In the genomic region with DNA sequence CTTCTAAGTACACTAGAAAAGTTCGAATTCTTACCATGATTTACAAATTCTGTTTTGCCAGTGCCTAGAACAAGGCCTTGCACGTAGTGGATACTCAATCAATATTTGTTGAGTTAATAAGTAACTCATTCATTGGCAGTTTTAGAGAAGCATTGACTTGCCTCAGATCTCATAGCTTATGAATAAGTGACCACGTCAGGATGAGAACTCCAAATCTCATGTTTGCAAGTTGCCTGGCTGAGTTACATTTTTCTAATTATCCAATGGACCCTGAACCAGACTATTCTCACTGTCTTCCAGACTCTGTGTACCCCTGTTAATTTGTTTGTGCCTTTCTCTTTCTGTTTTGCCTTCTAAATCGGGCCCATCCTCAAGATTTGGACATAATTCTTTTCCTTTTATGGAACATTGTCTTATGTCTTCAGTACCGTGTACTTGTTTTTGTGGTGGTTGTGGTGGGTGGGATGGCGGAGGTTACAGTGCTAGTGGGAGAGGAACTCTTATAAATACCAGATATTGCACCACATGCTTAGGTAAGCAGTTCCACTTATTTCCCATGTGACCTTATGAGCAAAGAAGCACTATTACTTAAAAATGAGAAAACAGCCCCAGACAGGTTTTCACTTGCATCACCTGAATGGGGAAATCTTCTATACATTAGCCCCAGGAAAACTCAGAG, we compare ENCODE assay signal across 15 cellular contexts.
DNase-seq lines count a peak whose midpoint lies in the region; ATAC-seq and TF ChIP-seq lines count a peak whose summit lies in the region.
"Had no signal": no experiment of that assay in that cellular context is flagged by ENCODE, and none has a peak within 500 bp of the region (broad histone marks: within the 10 kb centered on the region; RNA-seq: fewer than 3 reads in every experiment).

No MANE protein-coding gene starts in this region.

- H3K36me3 ChIP-seq in liver (ENCODE audit: control insufficient read depth in 4 of 4, insufficient read depth in 3 of 4, low read depth in 1 of 4, low read length in 3 of 4): no peaks in the 10 kb centered on the region
- no peaks in the 10 kb centered on the region for H3K36me3 ChIP-seq in upper lobe of right lung
- no peaks in the 10 kb centered on the region for H3K36me3 ChIP-seq in adrenal gland (replicated peaks in 1 of 2)
- H3K36me3 ChIP-seq in vagina: no peaks in the 10 kb centered on the region
- H3K36me3 ChIP-seq: BLaER1 treated with 17β-estradiol and CSF1 and Interleukin-3, amounts not matched to agents 10 nM and 100 nM; spleen had no signal

- TF ChIP-seq CTCF in MCF 10A (IDR thresholded peaks at IDR 0.05; ENCODE audit: unreplicated experiment) (no peak), liver (IDR thresholded peaks at IDR 0.05; ENCODE audit: low read depth, low read length, missing input control) (no peak), upper lobe of right lung (IDR thresholded peaks at IDR 0.05) (no peak), adrenal gland (IDR thresholded peaks at IDR 0.05) (no peak), vagina (IDR thresholded peaks at IDR 0.05) (no peak)

- intact Hi-C loops in MCF 10A (cut with micrococcal nuclease) (loop anchor here (1.0 to 2.0 kb wide), 2 partner anchors 219 to 359 kb away; no protein-coding TSS in a partner anchor), upper lobe of right lung (cut with DNase I) (loop anchor here (5.0 kb wide), 1 partner anchor 141 kb away; the partner anchor contains the start of gene ATOSB), adrenal gland (cut with DNase I) (loop anchor here (2.0 to 5.0 kb wide), 2 partner anchors 141 kb away; partner anchors contain the start of gene ATOSB (in 1 of the 2)), vagina (cut with DNase I) (no loop called here)

- no TSS peak for BruUV-seq in MCF 10A (replicated peaks; lab: Mats Ljungman, UMichigan)

- peak; percentile 28 to 29 for TF ChIP-seq RAD21 in liver (IDR thresholded peaks at IDR 0.05)

- H3K27me3 ChIP-seq in liver (ENCODE audit: control insufficient read depth in 4 of 4, insufficient read depth in 4 of 4, low read length in 3 of 4) (no peaks in the 10 kb centered on the region), upper lobe of right lung (no peaks in the 10 kb centered on the region), adrenal gland (no peaks in the 10 kb centered on the region), vagina (no peaks in the 10 kb centered on the region)
- H3K27me3 ChIP-seq: BLaER1 treated with 17β-estradiol and CSF1 and Interleukin-3, amounts not matched to agents 10 nM and 100 nM; spleen had no signal

- CTCF ChIA-PET in MCF 10A (lab: Yijun Ruan, JAX): interaction anchor here (0.6 to 3.2 kb wide), 10 partner anchors 31 to 417 kb away, joined by 3 to 24 read pairs (median 6); partner anchors contain the start of genes ATOSB and UNC13B

- TF ChIP-seq POLR2A in adrenal gland (IDR thresholded peaks at IDR 0.05) (no peak), vagina (IDR thresholded peaks at IDR 0.05) (no peak)

- no peak overlapping the region for H3K4me3 Mint-ChIP-seq in MCF 10A (ENCODE audit: unreplicated experiment)
- H3K4me3 Mint-ChIP-seq: activated naive CD8-positive, alpha-beta T cell treated with anti-CD3 and anti-CD28 coated beads, Interleukin-2, amount 10 ng/mL, durations not matched to agents 7 days and 5 days; memory B cell; nephron had no signal

- peaks cover 8% of the 10 kb centered on the region for H3K4me1 Mint-ChIP-seq in MCF 10A (ENCODE audit: insufficient read depth, unreplicated experiment)
- H3K4me1 Mint-ChIP-seq: activated naive CD8-positive, alpha-beta T cell treated with anti-CD3 and anti-CD28 coated beads, Interleukin-2, amount 10 ng/mL, durations not matched to agents 7 days and 5 days; memory B cell; nephron had no signal

- no peaks in the 10 kb centered on the region for H3K36me3 Mint-ChIP-seq in MCF 10A (ENCODE audit: insufficient read depth, unreplicated experiment)
- H3K36me3 Mint-ChIP-seq: activated naive CD8-positive, alpha-beta T cell treated with anti-CD3 and anti-CD28 coated beads, Interleukin-2, amount 10 ng/mL, durations not matched to agents 7 days and 5 days; memory B cell had no signal

- no peaks in the 10 kb centered on the region for H3K9me3 Mint-ChIP-seq in MCF 10A (ENCODE audit: unreplicated experiment)
- H3K9me3 Mint-ChIP-seq: activated naive CD8-positive, alpha-beta T cell treated with anti-CD3 and anti-CD28 coated beads, Interleukin-2, amount 10 ng/mL, durations not matched to agents 7 days and 5 days; memory B cell; nephron had no signal

- POLR2A ChIA-PET in MCF 10A (lab: Yijun Ruan, JAX): interaction anchor here (0.7 to 2.1 kb wide), 9 partner anchors 10 to 178 kb away, joined by 3 to 9 read pairs (median 4); partner anchors contain the start of genes ATOSB, FANCG and UNC13B

- H3K4me1 ChIP-seq in liver (ENCODE audit: control insufficient read depth in 4 of 4, insufficient read depth in 4 of 4, low read length in 3 of 4) (peaks cover 1 to 15% (median 13%) of the 10 kb centered on the region in 4 donors), upper lobe of right lung (no peaks in the 10 kb centered on the region), adrenal gland (replicated peaks in 1 of 2) (peaks cover 0 to 7% of the 10 kb centered on the region in 2 donors), vagina (no peaks in the 10 kb centered on the region)

- peak; percentile 87 for ATAC-seq in upper lobe of right lung

- H3K27me3 Mint-ChIP-seq in MCF 10A (ENCODE audit: insufficient read depth, unreplicated experiment): no peaks in the 10 kb centered on the region

- H3K27ac ChIP-seq in liver (ENCODE audit: low read depth in 1 of 2, low read length in 2 of 2): peak overlapping the region; percentile 88 to 96
- H3K27ac ChIP-seq in upper lobe of right lung: peak overlapping the region; percentile 40
- H3K27ac ChIP-seq in adrenal gland: no peak overlapping the region
- no peak overlapping the region for H3K27ac ChIP-seq in vagina
- H3K27ac ChIP-seq: KMS-11, psoas muscle had no signal

- H3K4me3 ChIP-seq in liver (ENCODE audit: low read depth in 1 of 3, low read length in 3 of 3): peak overlapping the region in 2 of 3 donors; percentile 31 to 41
- H3K4me3 ChIP-seq in upper lobe of right lung: peak overlapping the region; percentile 2
- no peak overlapping the region for H3K4me3 ChIP-seq in adrenal gland
- H3K4me3 ChIP-seq in vagina: no peak overlapping the region
- H3K4me3 ChIP-seq: BLaER1 treated with 17β-estradiol and CSF1 and Interleukin-3, amounts not matched to agents 10 nM and 100 nM; psoas muscle; spleen had no signal

- H3K9ac ChIP-seq in liver (ENCODE audit: low read depth in 1 of 2, low read length in 2 of 2): peak overlapping the region; percentile 59 to 82
- H3K9ac ChIP-seq: BLaER1 treated with 17β-estradiol and CSF1 and Interleukin-3, amounts not matched to agents 10 nM and 100 nM; KMS-11 had no signal

- DNase-seq in SIG-M5 treated with dmso at 0.1 percent for 504 hours (lab: John Stamatoyannopoulos, UW; ENCODE audit: unreplicated experiment) (peak; percentile 34), SIG-M5 (lab: John Stamatoyannopoulos, UW) (no peak), MCF 10A (ENCODE audit: unreplicated experiment) (peak; percentile 22), upper lobe of right lung (no peak), ecto neural progenitor cell (ENCODE audit: low spot score) (no peak), adrenal gland (no peak), vagina (ENCODE audit: extremely low spot score in 2 of 2) (no peak)
- DNase-seq: spleen had no signal

- H3K9me3 ChIP-seq in liver (ENCODE audit: control insufficient read depth in 4 of 4, low read length in 3 of 4) (no peaks in the 10 kb centered on the region), upper lobe of right lung (no peaks in the 10 kb centered on the region), adrenal gland (replicated peaks in 1 of 3) (no peaks in the 10 kb centered on the region), vagina (no peaks in the 10 kb centered on the region)
- H3K9me3 ChIP-seq: BLaER1 treated with 17β-estradiol and CSF1 and Interleukin-3, amounts not matched to agents 10 nM and 100 nM; psoas muscle; spleen had no signal

- H3K27ac Mint-ChIP-seq in MCF 10A (ENCODE audit: low read depth, unreplicated experiment): no peak overlapping the region
- H3K27ac Mint-ChIP-seq: activated naive CD8-positive, alpha-beta T cell treated with anti-CD3 and anti-CD28 coated beads, Interleukin-2, amount 10 ng/mL, durations not matched to agents 7 days and 5 days; memory B cell had no signal

- 28% methylated on average over 6 of the region's 6 CpGs for WGBS in liver
- 76 to 83% (median 77%) methylated on average over 6 of the region's 6 CpGs for WGBS in adrenal gland, 4 donors

TF ChIP-seq in liver, 16 proteins besides CTCF, POLR2A, EP300 and RAD21 (continues in another document):
- TF ChIP-seq NR2F2 (IDR thresholded peaks at IDR 0.05) (no peak), YY1 (IDR thresholded peaks at IDR 0.05) (peak; percentile 46), ZBTB33 (IDR thresholded peaks at IDR 0.05) (no peak), JUND (IDR thresholded peaks at IDR 0.05) (peak in 1 of 2 donors; percentile 19), HNF4G (IDR thresholded peaks at IDR 0.05) (no peak), HNF4A (conservative IDR thresholded peaks at IDR 0.05) (peak; percentile 18 to 41), TAF1 (conservative IDR thresholded peaks at IDR 0.05) (peak; percentile 41), FOXA2 (IDR thresholded peaks at IDR 0.05) (no peak), ATF3 (IDR thresholded peaks at IDR 0.05) (peak; percentile 31), RXRA (IDR thresholded peaks at IDR 0.05) (peak in 1 of 2 donors; percentile 33)
- TF ChIP-seq, protein P1, sequence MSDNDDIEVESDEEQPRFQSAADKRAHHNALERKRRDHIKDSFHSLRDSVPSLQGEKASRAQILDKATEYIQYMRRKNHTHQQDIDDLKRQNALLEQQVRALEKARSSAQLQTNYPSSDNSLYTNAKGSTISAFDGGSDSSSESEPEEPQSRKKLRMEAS (IDR thresholded peaks at IDR 0.05): peak; percentile 25

Comparison
In these comparisons a context has a peak if more than half of its experiments do, and no peak if none do; other contexts are left out.
1. DNase-seq: peak in SIG-M5 treated with dmso at 0.1 percent for 504 hours (single experiment) and MCF 10A (single experiment); none in SIG-M5 (single experiment), upper lobe of right lung (single experiment), ecto neural progenitor cell (single experiment), adrenal gland (0 of 7) and vagina (0 of 2).
2. H3K27ac ChIP-seq: peak in liver (2 of 2) and upper lobe of right lung (single experiment); none in adrenal gland (0 of 5) and vagina (single experiment).
3. H3K4me3 ChIP-seq: peak in liver (2 of 3) and upper lobe of right lung (single experiment); none in adrenal gland (0 of 4) and vagina (0 of 2).